Comparison of ENCODE assay signal across 8 cellular contexts in the genomic region with DNA sequence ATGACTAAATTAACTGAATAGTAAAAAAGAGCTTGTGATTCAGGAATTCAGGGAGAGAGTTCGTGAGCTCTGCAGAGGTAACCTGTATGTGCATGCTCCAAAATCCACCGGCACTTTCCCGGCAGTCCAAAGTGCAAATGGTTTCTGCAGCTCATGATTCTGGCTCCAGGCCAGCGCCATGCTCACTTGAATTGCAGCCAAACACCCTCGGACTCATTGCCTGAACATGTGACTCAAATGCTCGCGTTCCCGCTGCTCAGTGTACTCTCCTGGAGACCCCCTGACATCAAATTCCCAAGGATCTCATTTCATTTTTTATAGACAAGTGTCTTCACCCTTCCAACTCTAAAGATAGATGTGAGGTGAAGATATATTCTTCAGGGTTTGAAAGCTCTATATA. TPM values are rescaled to one million over a fixed set of nuclear protein-coding genes. Genes with fewer than 3 reads are reported as not detected.
DNase-seq lines count a peak whose midpoint lies in the region; ATAC-seq and TF ChIP-seq lines count a peak whose summit lies in the region.

No MANE protein-coding gene starts in this region.

- TF ChIP-seq CTCF in HEK293 (tag by site-specific recombination; IDR thresholded peaks at IDR 0.05) (no peak), Peyer's patch (IDR thresholded peaks at IDR 0.05) (no peak), fibroblast of the aortic adventitia (IDR thresholded peaks at IDR 0.05; ENCODE audit: insufficient read depth, low read length) (no peak)

- peaks cover 18% of the 10 kb centered on the region for H3K4me1 ChIP-seq in HEK293 (ENCODE audit: control insufficient read depth, insufficient read depth, low read length)
- H3K4me1 ChIP-seq in Peyer's patch = peaks cover 0 to 25% (median 1%) of the 10 kb centered on the region in 4 donors

- H3K27ac ChIP-seq in HEK293 (ENCODE audit: extremely low read depth, low read depth, low read length) (no peak overlapping the region), Peyer's patch (peak overlapping the region in 2 of 4 donors; percentile 16 to 41)

- POLR2A ChIA-PET in HEK293 (lab: Yijun Ruan, JAX) = interaction anchor here (0.5 to 1.3 kb wide), 2 partner anchors 304 to 634 kb away, joined by 5 to 10 read pairs; a partner anchor contains a TSS

- H3K4me3 ChIP-seq in HEK293 (ENCODE audit: low read depth, low read length) (no peak overlapping the region), Peyer's patch (no peak overlapping the region), fibroblast of the aortic adventitia (ENCODE audit: low read depth, low read length) (peak overlapping the region; percentile 3)

- CTCF ChIA-PET in HEK293 (lab: Yijun Ruan, JAX) = interaction anchor here (0.6 to 1.0 kb wide), 3 partner anchors 251 to 1060 kb away, joined by 3 to 4 read pairs (median 3); no protein-coding TSS in a partner anchor

- no peak for ATAC-seq in GM19035 (IDR thresholded peaks at IDR 0.05; ENCODE audit: unreplicated experiment)

- H3K36me3 ChIP-seq in HEK293 (ENCODE audit: control insufficient read depth in 2 of 2, insufficient read depth in 1 of 2, low read length in 2 of 2) = no peaks in the 10 kb centered on the region
- H3K36me3 ChIP-seq in Peyer's patch = no peaks in the 10 kb centered on the region

- TF ChIP-seq POLR2A in Peyer's patch (IDR thresholded peaks at IDR 0.05) = no peak

- DNase-seq in Peyer's patch = peak; percentile 17 to 92 (median 91)
- peak; percentile 58 for DNase-seq in fibroblast of the aortic adventitia (ENCODE audit: low read depth)
- peak; percentile 87 for DNase-seq in renal cortical epithelial cell (ENCODE audit: low read depth)
- no peak for DNase-seq in UCSD-AML1 (lab: John Stamatoyannopoulos, UW; ENCODE audit: unreplicated experiment)
- DNase-seq in activated T-cell treated with anti-CD3 and anti-CD28 coated beads, Interleukin-2, amount 50 U/mL, for 1 hour = no peak
- no peak for DNase-seq in stimulated activated CD4-positive, alpha-beta T cell treated with anti-CD3 and anti-CD28 coated beads, Interleukin-12 subunit alpha, Interleukin-12 subunit beta, amount 100 ng/mL, for 4 hours

- H3K27me3 ChIP-seq in Peyer's patch = no peaks in the 10 kb centered on the region

- no peaks in the 10 kb centered on the region for H3K9me3 ChIP-seq in HEK293 (ENCODE audit: control insufficient read depth, insufficient read depth, low read depth, low read length)
- H3K9me3 ChIP-seq in Peyer's patch = no peaks in the 10 kb centered on the region

TF ChIP-seq in HEK293, 187 proteins besides CTCF, POLR2A, EP300 and RAD21 (continues in another document):
- TF ChIP-seq, protein P1, sequence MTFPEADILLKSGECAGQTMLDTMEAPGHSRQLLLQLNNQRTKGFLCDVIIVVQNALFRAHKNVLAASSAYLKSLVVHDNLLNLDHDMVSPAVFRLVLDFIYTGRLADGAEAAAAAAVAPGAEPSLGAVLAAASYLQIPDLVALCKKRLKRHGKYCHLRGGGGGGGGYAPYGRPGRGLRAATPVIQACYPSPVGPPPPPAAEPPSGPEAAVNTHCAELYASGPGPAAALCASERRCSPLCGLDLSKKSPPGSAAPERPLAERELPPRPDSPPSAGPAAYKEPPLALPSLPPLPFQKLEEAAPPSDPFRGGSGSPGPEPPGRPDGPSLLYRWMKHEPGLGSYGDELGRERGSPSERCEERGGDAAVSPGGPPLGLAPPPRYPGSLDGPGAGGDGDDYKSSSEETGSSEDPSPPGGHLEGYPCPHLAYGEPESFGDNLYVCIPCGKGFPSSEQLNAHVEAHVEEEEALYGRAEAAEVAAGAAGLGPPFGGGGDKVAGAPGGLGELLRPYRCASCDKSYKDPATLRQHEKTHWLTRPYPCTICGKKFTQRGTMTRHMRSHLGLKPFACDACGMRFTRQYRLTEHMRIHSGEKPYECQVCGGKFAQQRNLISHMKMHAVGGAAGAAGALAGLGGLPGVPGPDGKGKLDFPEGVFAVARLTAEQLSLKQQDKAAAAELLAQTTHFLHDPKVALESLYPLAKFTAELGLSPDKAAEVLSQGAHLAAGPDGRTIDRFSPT (tag by site-specific recombination; IDR thresholded peaks at IDR 0.05) = peak; percentile 23; the same call in 1 of the 2 replicates
- TF ChIP-seq FEZF1 (tag by site-specific recombination; IDR thresholded peaks at IDR 0.05) (peak; percentile 82), ZNF660 (tag by site-specific recombination; IDR thresholded peaks at IDR 0.05) (peak; percentile 58), KLF10 (tag by site-specific recombination; IDR thresholded peaks at IDR 0.05) (peak; percentile 54; the same call in 1 of the 2 replicates), ZNF23 (tag by site-specific recombination; IDR thresholded peaks at IDR 0.05; ENCODE audit: borderline replicate concordance) (no peak), ZBTB8A (tag by site-specific recombination; IDR thresholded peaks at IDR 0.05) (no peak), ZNF629 (tag by site-specific recombination; IDR thresholded peaks at IDR 0.05) (peak; percentile 38; the same call in 1 of the 2 replicates), ZNF223 (tag by site-specific recombination; IDR thresholded peaks at IDR 0.05) (no peak), ZFHX2 (tag by site-specific recombination; conservative IDR thresholded peaks at IDR 0.05) (no peak)
- TF ChIP-seq, protein P2, sequence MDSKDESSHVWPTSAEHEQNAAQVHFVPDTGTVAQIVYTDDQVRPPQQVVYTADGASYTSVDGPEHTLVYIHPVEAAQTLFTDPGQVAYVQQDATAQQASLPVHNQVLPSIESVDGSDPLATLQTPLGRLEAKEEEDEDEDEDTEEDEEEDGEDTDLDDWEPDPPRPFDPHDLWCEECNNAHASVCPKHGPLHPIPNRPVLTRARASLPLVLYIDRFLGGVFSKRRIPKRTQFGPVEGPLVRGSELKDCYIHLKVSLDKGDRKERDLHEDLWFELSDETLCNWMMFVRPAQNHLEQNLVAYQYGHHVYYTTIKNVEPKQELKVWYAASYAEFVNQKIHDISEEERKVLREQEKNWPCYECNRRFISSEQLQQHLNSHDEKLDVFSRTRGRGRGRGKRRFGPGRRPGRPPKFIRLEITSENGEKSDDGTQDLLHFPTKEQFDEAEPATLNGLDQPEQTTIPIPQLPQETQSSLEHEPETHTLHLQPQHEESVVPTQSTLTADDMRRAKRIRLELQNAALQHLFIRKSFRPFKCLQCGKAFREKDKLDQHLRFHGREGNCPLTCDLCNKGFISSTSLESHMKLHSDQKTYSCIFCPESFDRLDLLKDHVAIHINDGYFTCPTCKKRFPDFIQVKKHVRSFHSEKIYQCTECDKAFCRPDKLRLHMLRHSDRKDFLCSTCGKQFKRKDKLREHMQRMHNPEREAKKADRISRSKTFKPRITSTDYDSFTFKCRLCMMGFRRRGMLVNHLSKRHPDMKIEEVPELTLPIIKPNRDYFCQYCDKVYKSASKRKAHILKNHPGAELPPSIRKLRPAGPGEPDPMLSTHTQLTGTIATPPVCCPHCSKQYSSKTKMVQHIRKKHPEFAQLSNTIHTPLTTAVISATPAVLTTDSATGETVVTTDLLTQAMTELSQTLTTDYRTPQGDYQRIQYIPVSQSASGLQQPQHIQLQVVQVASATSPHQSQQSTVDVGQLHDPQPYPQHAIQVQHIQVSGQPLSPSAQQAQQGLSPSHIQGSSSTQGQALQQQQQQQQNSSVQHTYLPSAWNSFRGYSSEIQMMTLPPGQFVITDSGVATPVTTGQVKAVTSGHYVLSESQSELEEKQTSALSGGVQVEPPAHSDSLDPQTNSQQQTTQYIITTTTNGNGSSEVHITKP (tag by site-specific recombination; IDR thresholded peaks at IDR 0.05) = peak; percentile 53
- TF ChIP-seq, protein P3, sequence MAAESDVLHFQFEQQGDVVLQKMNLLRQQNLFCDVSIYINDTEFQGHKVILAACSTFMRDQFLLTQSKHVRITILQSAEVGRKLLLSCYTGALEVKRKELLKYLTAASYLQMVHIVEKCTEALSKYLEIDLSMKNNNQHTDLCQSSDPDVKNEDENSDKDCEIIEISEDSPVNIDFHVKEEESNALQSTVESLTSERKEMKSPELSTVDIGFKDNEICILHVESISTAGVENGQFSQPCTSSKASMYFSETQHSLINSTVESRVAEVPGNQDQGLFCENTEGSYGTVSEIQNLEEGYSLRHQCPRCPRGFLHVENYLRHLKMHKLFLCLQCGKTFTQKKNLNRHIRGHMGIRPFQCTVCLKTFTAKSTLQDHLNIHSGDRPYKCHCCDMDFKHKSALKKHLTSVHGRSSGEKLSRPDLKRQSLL (tag by site-specific recombination; IDR thresholded peaks at IDR 0.05) = peak; percentile 34; the same call in 1 of the 2 replicates
- TF ChIP-seq, protein P4, sequence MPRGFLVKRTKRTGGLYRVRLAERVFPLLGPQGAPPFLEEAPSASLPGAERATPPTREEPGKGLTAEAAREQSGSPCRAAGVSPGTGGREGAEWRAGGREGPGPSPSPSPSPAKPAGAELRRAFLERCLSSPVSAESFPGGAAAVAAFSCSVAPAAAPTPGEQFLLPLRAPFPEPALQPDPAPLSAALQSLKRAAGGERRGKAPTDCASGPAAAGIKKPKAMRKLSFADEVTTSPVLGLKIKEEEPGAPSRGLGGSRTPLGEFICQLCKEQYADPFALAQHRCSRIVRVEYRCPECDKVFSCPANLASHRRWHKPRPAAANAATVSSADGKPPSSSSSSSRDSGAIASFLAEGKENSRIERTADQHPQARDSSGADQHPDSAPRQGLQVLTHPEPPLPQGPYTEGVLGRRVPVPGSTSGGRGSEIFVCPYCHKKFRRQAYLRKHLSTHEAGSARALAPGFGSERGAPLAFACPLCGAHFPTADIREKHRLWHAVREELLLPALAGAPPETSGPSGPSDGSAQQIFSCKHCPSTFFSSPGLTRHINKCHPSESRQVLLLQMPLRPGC (tag by site-specific recombination; IDR thresholded peaks at IDR 0.05) = no peak
- TF ChIP-seq, protein P5, sequence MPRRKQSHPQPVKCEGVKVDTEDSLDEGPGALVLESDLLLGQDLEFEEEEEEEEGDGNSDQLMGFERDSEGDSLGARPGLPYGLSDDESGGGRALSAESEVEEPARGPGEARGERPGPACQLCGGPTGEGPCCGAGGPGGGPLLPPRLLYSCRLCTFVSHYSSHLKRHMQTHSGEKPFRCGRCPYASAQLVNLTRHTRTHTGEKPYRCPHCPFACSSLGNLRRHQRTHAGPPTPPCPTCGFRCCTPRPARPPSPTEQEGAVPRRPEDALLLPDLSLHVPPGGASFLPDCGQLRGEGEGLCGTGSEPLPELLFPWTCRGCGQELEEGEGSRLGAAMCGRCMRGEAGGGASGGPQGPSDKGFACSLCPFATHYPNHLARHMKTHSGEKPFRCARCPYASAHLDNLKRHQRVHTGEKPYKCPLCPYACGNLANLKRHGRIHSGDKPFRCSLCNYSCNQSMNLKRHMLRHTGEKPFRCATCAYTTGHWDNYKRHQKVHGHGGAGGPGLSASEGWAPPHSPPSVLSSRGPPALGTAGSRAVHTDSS (tag by site-specific recombination; IDR thresholded peaks at IDR 0.05) = no peak

RNA-seq across cellular contexts. Expression of a gene that starts 44.1 kb away (rescaled TPM):
- total RNA-seq in Peyer's patch = 10 to 100 TPM; 23.1 to 55.0 (median 48.1) TPM
- 47.5 and 57.8 TPM in 2 replicates for total RNA-seq in fibroblast of the aortic adventitia (ENCODE audit: low replicate concordance)
- 10.2 and 12.7 TPM in 2 replicates for total RNA-seq in renal cortical epithelial cell

Comparison
In these comparisons a context has a peak if more than half of its experiments do, and no peak if none do; other contexts are left out.
1. DNase-seq: peak in Peyer's patch (3 of 3), fibroblast of the aortic adventitia (single experiment) and renal cortical epithelial cell (single experiment); none in UCSD-AML1 (single experiment), activated T-cell treated with anti-CD3 and anti-CD28 coated beads, Interleukin-2, amount 50 U/mL, for 1 hour (single experiment) and stimulated activated CD4-positive, alpha-beta T cell treated with anti-CD3 and anti-CD28 coated beads, Interleukin-12 subunit alpha, Interleukin-12 subunit beta, amount 100 ng/mL, for 4 hours (single experiment).